ENCODE assay signal across 1 cellular context in the genomic region with DNA sequence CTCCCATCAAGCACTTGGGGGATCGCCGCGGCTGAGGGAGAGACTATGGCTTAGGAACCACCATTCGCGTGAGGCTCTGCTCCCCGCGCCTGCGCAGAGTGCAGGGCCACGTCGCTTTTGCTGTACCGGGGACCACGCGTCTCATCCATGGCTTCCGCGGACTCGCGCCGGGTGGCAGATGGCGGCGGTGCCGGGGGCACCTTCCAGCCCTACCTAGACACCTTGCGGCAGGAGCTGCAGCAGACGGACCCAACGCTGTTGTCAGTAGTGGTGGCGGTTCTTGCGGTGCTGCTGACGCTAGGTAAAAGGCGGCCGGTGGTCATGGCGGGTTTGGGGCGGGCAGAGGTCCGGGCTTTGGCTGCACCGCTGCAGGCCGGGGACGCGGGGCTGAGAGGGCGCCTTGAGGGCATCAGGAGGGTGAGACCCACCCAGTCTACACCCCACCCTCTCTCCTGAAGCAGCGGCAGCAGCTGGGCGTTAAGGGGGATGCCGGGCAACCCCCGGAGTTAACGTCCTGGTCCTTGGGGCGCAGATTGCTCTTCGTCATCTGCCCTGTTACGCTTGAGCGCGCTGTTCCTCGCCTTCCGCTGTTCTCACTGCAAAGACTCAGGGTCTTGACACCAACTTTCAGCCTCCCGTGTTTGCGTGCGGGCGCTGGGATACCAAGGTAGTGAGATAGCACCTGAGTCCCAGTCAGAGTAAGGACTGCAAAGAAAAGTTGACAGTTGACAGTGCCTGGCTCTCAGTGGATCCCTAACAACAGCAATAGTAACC.
A peak's percentile ranks its signal among the peaks of the same experiment; 100 is the strongest.
TF ChIP-seq lines count a peak whose summit lies in the region.

A gene with protein sequence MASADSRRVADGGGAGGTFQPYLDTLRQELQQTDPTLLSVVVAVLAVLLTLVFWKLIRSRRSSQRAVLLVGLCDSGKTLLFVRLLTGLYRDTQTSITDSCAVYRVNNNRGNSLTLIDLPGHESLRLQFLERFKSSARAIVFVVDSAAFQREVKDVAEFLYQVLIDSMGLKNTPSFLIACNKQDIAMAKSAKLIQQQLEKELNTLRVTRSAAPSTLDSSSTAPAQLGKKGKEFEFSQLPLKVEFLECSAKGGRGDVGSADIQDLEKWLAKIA (plus strand): TSS at position 114 of the 774 bp plus-strand sequence. CDS start 34 bp downstream, at position 148.

TF ChIP-seq in GM12878, 131 proteins besides CTCF, POLR2A, EP300 and RAD21 (continued from another document and continues in another):
- TF ChIP-seq, protein P1, sequence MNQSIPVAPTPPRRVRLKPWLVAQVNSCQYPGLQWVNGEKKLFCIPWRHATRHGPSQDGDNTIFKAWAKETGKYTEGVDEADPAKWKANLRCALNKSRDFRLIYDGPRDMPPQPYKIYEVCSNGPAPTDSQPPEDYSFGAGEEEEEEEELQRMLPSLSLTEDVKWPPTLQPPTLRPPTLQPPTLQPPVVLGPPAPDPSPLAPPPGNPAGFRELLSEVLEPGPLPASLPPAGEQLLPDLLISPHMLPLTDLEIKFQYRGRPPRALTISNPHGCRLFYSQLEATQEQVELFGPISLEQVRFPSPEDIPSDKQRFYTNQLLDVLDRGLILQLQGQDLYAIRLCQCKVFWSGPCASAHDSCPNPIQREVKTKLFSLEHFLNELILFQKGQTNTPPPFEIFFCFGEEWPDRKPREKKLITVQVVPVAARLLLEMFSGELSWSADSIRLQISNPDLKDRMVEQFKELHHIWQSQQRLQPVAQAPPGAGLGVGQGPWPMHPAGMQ (IDR thresholded peaks at IDR 0.05; ENCODE audit: borderline replicate concordance) = no peak
- TF ChIP-seq, protein P2, sequence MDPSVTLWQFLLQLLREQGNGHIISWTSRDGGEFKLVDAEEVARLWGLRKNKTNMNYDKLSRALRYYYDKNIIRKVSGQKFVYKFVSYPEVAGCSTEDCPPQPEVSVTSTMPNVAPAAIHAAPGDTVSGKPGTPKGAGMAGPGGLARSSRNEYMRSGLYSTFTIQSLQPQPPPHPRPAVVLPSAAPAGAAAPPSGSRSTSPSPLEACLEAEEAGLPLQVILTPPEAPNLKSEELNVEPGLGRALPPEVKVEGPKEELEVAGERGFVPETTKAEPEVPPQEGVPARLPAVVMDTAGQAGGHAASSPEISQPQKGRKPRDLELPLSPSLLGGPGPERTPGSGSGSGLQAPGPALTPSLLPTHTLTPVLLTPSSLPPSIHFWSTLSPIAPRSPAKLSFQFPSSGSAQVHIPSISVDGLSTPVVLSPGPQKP (IDR thresholded peaks at IDR 0.05; ENCODE audit: low read depth, low read length) = no peak
- TF ChIP-seq POU2F2 (IDR thresholded peaks at IDR 0.05; ENCODE audit: borderline replicate concordance, low read depth, low read length) (peak; percentile 54; the same call in 1 of the 3 replicates), HDAC2 (IDR thresholded peaks at IDR 0.05) (no peak), SUPT20H (IDR thresholded peaks at IDR 0.05; ENCODE audit: borderline replicate concordance, control insufficient read depth, low read depth, low read length) (no peak), ZBED1 (IDR thresholded peaks at IDR 0.05; ENCODE audit: borderline replicate concordance) (no peak), SMC3 (IDR thresholded peaks at IDR 0.05; ENCODE audit: borderline replicate concordance, low read length) (no peak), SRF (IDR thresholded peaks at IDR 0.05; ENCODE audit: low read depth in 2 of 2, low read length in 2 of 2) (no peak), NR2F1 (conservative IDR thresholded peaks at IDR 0.05) (no peak; the same call in 1 of the 2 replicates), TAF1 (IDR thresholded peaks at IDR 0.05; ENCODE audit: borderline replicate concordance, low read depth, low read length) (peak; percentile 51; the same call in 1 of the 2 replicates), TBL1XR1 (IDR thresholded peaks at IDR 0.05; ENCODE audit: low read depth, low read length) (no peak), CBX5 (IDR thresholded peaks at IDR 0.05; ENCODE audit: low read depth) (no peak), ASH2L (IDR thresholded peaks at IDR 0.05; ENCODE audit: borderline replicate concordance, low read depth) (no peak), PML (IDR thresholded peaks at IDR 0.05; ENCODE audit: low read length) (no peak; the same call in 1 of the 2 replicates), ZSCAN29 (IDR thresholded peaks at IDR 0.05) (no peak), EGR1 (IDR thresholded peaks at IDR 0.05; ENCODE audit: borderline replicate concordance in 1 of 2, low read depth in 2 of 2, low read length in 2 of 2) (no peak), FOXM1 (IDR thresholded peaks at IDR 0.05; ENCODE audit: low read depth, low read length) (no peak), MYB (IDR thresholded peaks at IDR 0.05; ENCODE audit: borderline replicate concordance, low read depth, low read length) (no peak), CHD1 (IDR thresholded peaks at IDR 0.05; ENCODE audit: low read depth, low read length) (no peak), ATF7 (IDR thresholded peaks at IDR 0.05; ENCODE audit: low read depth) (no peak), NRF1 (conservative IDR thresholded peaks at IDR 0.05; ENCODE audit: low read depth, low read length) (peak; percentile 97), ZNF217 (IDR thresholded peaks at IDR 0.05) (no peak)
- TF ChIP-seq, protein P3, sequence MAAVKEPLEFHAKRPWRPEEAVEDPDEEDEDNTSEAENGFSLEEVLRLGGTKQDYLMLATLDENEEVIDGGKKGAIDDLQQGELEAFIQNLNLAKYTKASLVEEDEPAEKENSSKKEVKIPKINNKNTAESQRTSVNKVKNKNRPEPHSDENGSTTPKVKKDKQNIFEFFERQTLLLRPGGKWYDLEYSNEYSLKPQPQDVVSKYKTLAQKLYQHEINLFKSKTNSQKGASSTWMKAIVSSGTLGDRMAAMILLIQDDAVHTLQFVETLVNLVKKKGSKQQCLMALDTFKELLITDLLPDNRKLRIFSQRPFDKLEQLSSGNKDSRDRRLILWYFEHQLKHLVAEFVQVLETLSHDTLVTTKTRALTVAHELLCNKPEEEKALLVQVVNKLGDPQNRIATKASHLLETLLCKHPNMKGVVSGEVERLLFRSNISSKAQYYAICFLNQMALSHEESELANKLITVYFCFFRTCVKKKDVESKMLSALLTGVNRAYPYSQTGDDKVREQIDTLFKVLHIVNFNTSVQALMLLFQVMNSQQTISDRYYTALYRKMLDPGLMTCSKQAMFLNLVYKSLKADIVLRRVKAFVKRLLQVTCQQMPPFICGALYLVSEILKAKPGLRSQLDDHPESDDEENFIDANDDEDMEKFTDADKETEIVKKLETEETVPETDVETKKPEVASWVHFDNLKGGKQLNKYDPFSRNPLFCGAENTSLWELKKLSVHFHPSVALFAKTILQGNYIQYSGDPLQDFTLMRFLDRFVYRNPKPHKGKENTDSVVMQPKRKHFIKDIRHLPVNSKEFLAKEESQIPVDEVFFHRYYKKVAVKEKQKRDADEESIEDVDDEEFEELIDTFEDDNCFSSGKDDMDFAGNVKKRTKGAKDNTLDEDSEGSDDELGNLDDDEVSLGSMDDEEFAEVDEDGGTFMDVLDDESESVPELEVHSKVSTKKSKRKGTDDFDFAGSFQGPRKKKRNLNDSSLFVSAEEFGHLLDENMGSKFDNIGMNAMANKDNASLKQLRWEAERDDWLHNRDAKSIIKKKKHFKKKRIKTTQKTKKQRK (IDR thresholded peaks at IDR 0.05; ENCODE audit: low read depth, low read length) = no peak
- TF ChIP-seq, protein P4, sequence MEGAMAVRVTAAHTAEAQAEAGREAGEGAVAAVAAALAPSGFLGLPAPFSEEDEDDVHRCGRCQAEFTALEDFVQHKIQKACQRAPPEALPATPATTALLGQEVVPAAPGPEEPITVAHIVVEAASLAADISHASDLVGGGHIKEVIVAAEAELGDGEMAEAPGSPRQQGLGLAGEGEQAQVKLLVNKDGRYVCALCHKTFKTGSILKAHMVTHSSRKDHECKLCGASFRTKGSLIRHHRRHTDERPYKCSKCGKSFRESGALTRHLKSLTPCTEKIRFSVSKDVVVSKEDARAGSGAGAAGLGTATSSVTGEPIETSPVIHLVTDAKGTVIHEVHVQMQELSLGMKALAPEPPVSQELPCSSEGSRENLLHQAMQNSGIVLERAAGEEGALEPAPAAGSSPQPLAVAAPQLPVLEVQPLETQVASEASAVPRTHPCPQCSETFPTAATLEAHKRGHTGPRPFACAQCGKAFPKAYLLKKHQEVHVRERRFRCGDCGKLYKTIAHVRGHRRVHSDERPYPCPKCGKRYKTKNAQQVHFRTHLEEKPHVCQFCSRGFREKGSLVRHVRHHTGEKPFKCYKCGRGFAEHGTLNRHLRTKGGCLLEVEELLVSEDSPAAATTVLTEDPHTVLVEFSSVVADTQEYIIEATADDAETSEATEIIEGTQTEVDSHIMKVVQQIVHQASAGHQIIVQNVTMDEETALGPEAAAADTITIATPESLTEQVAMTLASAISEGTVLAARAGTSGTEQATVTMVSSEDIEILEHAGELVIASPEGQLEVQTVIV (IDR thresholded peaks at IDR 0.05; ENCODE audit: borderline replicate concordance, partially characterized antibody) = no peak
- TF ChIP-seq, protein P5, sequence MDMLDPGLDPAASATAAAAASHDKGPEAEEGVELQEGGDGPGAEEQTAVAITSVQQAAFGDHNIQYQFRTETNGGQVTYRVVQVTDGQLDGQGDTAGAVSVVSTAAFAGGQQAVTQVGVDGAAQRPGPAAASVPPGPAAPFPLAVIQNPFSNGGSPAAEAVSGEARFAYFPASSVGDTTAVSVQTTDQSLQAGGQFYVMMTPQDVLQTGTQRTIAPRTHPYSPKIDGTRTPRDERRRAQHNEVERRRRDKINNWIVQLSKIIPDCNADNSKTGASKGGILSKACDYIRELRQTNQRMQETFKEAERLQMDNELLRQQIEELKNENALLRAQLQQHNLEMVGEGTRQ (IDR thresholded peaks at IDR 0.05; ENCODE audit: borderline replicate concordance, low read depth, low read length) = no peak
- TF ChIP-seq, protein P6, sequence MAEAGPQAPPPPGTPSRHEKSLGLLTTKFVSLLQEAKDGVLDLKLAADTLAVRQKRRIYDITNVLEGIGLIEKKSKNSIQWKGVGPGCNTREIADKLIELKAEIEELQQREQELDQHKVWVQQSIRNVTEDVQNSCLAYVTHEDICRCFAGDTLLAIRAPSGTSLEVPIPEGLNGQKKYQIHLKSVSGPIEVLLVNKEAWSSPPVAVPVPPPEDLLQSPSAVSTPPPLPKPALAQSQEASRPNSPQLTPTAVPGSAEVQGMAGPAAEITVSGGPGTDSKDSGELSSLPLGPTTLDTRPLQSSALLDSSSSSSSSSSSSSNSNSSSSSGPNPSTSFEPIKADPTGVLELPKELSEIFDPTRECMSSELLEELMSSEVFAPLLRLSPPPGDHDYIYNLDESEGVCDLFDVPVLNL (IDR thresholded peaks at IDR 0.05; ENCODE audit: low read depth, low read length) = no peak
- TF ChIP-seq, protein P7, sequence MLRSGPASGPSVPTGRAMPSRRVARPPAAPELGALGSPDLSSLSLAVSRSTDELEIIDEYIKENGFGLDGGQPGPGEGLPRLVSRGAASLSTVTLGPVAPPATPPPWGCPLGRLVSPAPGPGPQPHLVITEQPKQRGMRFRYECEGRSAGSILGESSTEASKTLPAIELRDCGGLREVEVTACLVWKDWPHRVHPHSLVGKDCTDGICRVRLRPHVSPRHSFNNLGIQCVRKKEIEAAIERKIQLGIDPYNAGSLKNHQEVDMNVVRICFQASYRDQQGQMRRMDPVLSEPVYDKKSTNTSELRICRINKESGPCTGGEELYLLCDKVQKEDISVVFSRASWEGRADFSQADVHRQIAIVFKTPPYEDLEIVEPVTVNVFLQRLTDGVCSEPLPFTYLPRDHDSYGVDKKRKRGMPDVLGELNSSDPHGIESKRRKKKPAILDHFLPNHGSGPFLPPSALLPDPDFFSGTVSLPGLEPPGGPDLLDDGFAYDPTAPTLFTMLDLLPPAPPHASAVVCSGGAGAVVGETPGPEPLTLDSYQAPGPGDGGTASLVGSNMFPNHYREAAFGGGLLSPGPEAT (IDR thresholded peaks at IDR 0.05; ENCODE audit: low read depth) = no peak; the same call in 1 of the 2 replicates
- TF ChIP-seq, protein P8, sequence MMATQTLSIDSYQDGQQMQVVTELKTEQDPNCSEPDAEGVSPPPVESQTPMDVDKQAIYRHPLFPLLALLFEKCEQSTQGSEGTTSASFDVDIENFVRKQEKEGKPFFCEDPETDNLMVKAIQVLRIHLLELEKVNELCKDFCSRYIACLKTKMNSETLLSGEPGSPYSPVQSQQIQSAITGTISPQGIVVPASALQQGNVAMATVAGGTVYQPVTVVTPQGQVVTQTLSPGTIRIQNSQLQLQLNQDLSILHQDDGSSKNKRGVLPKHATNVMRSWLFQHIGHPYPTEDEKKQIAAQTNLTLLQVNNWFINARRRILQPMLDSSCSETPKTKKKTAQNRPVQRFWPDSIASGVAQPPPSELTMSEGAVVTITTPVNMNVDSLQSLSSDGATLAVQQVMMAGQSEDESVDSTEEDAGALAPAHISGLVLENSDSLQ (IDR thresholded peaks at IDR 0.05) = no peak
- TF ChIP-seq, protein P9, sequence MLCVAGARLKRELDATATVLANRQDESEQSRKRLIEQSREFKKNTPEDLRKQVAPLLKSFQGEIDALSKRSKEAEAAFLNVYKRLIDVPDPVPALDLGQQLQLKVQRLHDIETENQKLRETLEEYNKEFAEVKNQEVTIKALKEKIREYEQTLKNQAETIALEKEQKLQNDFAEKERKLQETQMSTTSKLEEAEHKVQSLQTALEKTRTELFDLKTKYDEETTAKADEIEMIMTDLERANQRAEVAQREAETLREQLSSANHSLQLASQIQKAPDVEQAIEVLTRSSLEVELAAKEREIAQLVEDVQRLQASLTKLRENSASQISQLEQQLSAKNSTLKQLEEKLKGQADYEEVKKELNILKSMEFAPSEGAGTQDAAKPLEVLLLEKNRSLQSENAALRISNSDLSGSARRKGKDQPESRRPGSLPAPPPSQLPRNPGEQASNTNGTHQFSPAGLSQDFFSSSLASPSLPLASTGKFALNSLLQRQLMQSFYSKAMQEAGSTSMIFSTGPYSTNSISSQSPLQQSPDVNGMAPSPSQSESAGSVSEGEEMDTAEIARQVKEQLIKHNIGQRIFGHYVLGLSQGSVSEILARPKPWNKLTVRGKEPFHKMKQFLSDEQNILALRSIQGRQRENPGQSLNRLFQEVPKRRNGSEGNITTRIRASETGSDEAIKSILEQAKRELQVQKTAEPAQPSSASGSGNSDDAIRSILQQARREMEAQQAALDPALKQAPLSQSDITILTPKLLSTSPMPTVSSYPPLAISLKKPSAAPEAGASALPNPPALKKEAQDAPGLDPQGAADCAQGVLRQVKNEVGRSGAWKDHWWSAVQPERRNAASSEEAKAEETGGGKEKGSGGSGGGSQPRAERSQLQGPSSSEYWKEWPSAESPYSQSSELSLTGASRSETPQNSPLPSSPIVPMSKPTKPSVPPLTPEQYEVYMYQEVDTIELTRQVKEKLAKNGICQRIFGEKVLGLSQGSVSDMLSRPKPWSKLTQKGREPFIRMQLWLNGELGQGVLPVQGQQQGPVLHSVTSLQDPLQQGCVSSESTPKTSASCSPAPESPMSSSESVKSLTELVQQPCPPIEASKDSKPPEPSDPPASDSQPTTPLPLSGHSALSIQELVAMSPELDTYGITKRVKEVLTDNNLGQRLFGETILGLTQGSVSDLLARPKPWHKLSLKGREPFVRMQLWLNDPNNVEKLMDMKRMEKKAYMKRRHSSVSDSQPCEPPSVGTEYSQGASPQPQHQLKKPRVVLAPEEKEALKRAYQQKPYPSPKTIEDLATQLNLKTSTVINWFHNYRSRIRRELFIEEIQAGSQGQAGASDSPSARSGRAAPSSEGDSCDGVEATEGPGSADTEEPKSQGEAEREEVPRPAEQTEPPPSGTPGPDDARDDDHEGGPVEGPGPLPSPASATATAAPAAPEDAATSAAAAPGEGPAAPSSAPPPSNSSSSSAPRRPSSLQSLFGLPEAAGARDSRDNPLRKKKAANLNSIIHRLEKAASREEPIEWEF (IDR thresholded peaks at IDR 0.05; ENCODE audit: insufficient replicate concordance, low read depth, low read length) = no peak
